27 cellular contexts compared by ENCODE assay signal in genomic region chr10:128007971-128008370, GRCh38.
"Had no signal": no experiment of that assay in that cellular context is flagged by ENCODE, and none has a peak within 500 bp of the region (broad histone marks: within the 10 kb centered on the region; RNA-seq: fewer than 3 reads in every experiment).

No MANE protein-coding gene starts in this region.

- ATAC-seq: activated CD8-positive, alpha-beta T cell treated with anti-CD3 and anti-CD28 coated beads, Interleukin-2, amount 10 ng/mL, durations not matched to agents 7 days and 5 days; activated naive CD4-positive, alpha-beta T cell treated with anti-CD3 and anti-CD28 coated beads, Interleukin-2, amount 50 U/mL, for 72 hours; activated naive CD8-positive, alpha-beta T cell treated with anti-CD3 and anti-CD28 coated beads, Interleukin-2, amount 50 U/mL, for 24 hours; body of pancreas had no signal

- H3K27ac ChIP-seq: ascending aorta, body of pancreas had no signal

- H3K36me3 ChIP-seq: ascending aorta, MG63 had no signal

- H3K9me3 ChIP-seq: ascending aorta, body of pancreas, MG63 had no signal

- DNase-seq: activated B cell treated with CpG ODN at 0.5 μM for 24 hours; activated CD4-positive, alpha-beta T cell treated with anti-CD3 and anti-CD28 coated beads for 4 hours; activated CD4-positive, alpha-beta T cell treated with anti-CD3 and anti-CD28 coated beads, Interleukin-2, amount 50 U/mL, for 4 hours; activated CD8-positive, alpha-beta memory T cell treated with anti-CD3 and anti-CD28 coated beads, Interleukin-2, amount 50 U/mL, for 48 hours; activated CD8-positive, alpha-beta T cell treated with anti-CD3 and anti-CD28 coated beads, Interleukin-2, amount 10 ng/mL, durations not matched to agents 7 days and 5 days; activated naive CD4-positive, alpha-beta T cell treated with Interleukin-2 at 50 U/mL for 16 hours; activated naive CD8-positive, alpha-beta T cell treated with anti-CD3 and anti-CD28 coated beads, Interleukin-2, amount 50 U/mL, for 24 hours; activated T-cell treated with anti-CD3 and anti-CD28 coated beads, Interleukin-2, amount 50 U/mL, for 1 hour; amniotic stem cell; body of pancreas; MG63; MV-4-11; NCI-H1092 treated with DMSO at 0.1 percent for 48 hours; NCI-H1417 treated with DMSO at 0.1 percent for 48 hours; NCI-H1694; NCI-H2029 treated with DMSO at 0.1 percent for 48 hours; NCI-H345; NCI-H510A treated with DMSO at 0.1 percent for 48 hours; NCI-H69; NK-92 treated with Interleukin-12 subunit alpha and Interleukin-12 subunit beta, amount 100 ng/mL, for 24 hours; OCI-M1; SHP77 treated with DMSO at 0.1 percent for 48 hours; T-helper 9 cell had no signal

- H3K4me1 ChIP-seq: ascending aorta had no signal

- H3K27ac Mint-ChIP-seq: activated B cell treated with CpG ODN at 0.5 μM for 24 hours; activated CD8-positive, alpha-beta T cell treated with anti-CD3 and anti-CD28 coated beads, Interleukin-2, amount 10 ng/mL, durations not matched to agents 7 days and 5 days; activated naive CD4-positive, alpha-beta T cell treated with anti-CD3 and anti-CD28 coated beads, Interleukin-2, amount 50 U/mL, for 72 hours; activated naive CD8-positive, alpha-beta T cell treated with anti-CD3 and anti-CD28 coated beads, Interleukin-2, amount 50 U/mL, for 24 hours; T-helper 1 cell treated with Interleukin-12 subunit alpha and Interleukin-12 subunit beta and Interleukin-4 antibody, amounts not matched to agents 30 μg/mL and 1 μg/mL, for 36 hours had no signal

- H3K4me3 ChIP-seq: ascending aorta, body of pancreas, MG63 had no signal

- H3K36me3 Mint-ChIP-seq: activated naive CD4-positive, alpha-beta T cell treated with anti-CD3 and anti-CD28 coated beads, Interleukin-2, amount 50 U/mL, for 72 hours had no signal

- H3K27me3 ChIP-seq: ascending aorta, body of pancreas, MG63 had no signal

- H3K9me3 Mint-ChIP-seq: activated B cell treated with CpG ODN at 0.5 μM for 24 hours; activated naive CD4-positive, alpha-beta T cell treated with anti-CD3 and anti-CD28 coated beads, Interleukin-2, amount 50 U/mL, for 72 hours; activated naive CD8-positive, alpha-beta T cell treated with anti-CD3 and anti-CD28 coated beads, Interleukin-2, amount 50 U/mL, for 24 hours; central memory CD8-positive, alpha-beta T cell; T-helper 1 cell treated with Interleukin-12 subunit alpha and Interleukin-12 subunit beta and Interleukin-4 antibody, amounts not matched to agents 30 μg/mL and 1 μg/mL, for 36 hours had no signal

- H3K4me3 Mint-ChIP-seq: activated B cell treated with CpG ODN at 0.5 μM for 24 hours; activated CD8-positive, alpha-beta T cell treated with anti-CD3 and anti-CD28 coated beads, Interleukin-2, amount 10 ng/mL, durations not matched to agents 7 days and 5 days; activated naive CD8-positive, alpha-beta T cell treated with anti-CD3 and anti-CD28 coated beads, Interleukin-2, amount 50 U/mL, for 24 hours; central memory CD8-positive, alpha-beta T cell; T-helper 1 cell treated with Interleukin-12 subunit alpha and Interleukin-12 subunit beta and Interleukin-4 antibody, amounts not matched to agents 30 μg/mL and 1 μg/mL, for 36 hours had no signal
